Comparison of ENCODE assay signal across 1 cellular context in genomic region chr10:119253433-119254174, GRCh38.
TF ChIP-seq lines count a peak whose summit lies in the region.

No MANE protein-coding gene starts in this region.

TF ChIP-seq in HepG2, 621 proteins besides CTCF, POLR2A, EP300 and RAD21 (continued from another document and continues in another):
- TF ChIP-seq ZNF296 (CRISPR knock-in tag; conservative IDR thresholded peaks at IDR 0.05) (no peak), ZSCAN12 (CRISPR knock-in tag; IDR thresholded peaks at IDR 0.05) (no peak), THAP9 (CRISPR knock-in tag; IDR thresholded peaks at IDR 0.05; ENCODE audit: borderline replicate concordance) (no peak), ZZZ3 (CRISPR knock-in tag; IDR thresholded peaks at IDR 0.05; ENCODE audit: borderline replicate concordance) (no peak), KLF6 (CRISPR knock-in tag; IDR thresholded peaks at IDR 0.05) (0 out of 2 replicates have a peak, but pooled peaks have one; percentile 52), CBFB (CRISPR knock-in tag; IDR thresholded peaks at IDR 0.05) (no peak), ZKSCAN5 (CRISPR knock-in tag; IDR thresholded peaks at IDR 0.05) (no peak), ZNF564 (CRISPR knock-in tag; IDR thresholded peaks at IDR 0.05) (peak; percentile 70; the same call in 1 of the 2 replicates), ZFP1 (CRISPR knock-in tag; IDR thresholded peaks at IDR 0.05) (no peak), NBN (conservative IDR thresholded peaks at IDR 0.05) (no peak), ARID3A (IDR thresholded peaks at IDR 0.05; ENCODE audit: low read depth, low read length) (peak; percentile 24; the same call in 1 of the 2 replicates), MIER2 (CRISPR knock-in tag; IDR thresholded peaks at IDR 0.05) (no peak), ZNF713 (CRISPR knock-in tag; IDR thresholded peaks at IDR 0.05) (no peak; the same call in 1 of the 2 replicates), ELF3 (CRISPR knock-in tag; IDR thresholded peaks at IDR 0.05) (0 out of 2 replicates have a peak, but pooled peaks have one; percentile 13), CBX1 (IDR thresholded peaks at IDR 0.05; ENCODE audit: low read depth) (no peak), FOXA3 (CRISPR knock-in tag; IDR thresholded peaks at IDR 0.05) (peak; percentile 51), ZNF788 (CRISPR knock-in tag; IDR thresholded peaks at IDR 0.05; ENCODE audit: borderline replicate concordance) (no peak; the same call in 1 of the 2 replicates), CREBL2 (CRISPR knock-in tag; IDR thresholded peaks at IDR 0.05; ENCODE audit: borderline replicate concordance) (no peak), ZNF773 (CRISPR knock-in tag; IDR thresholded peaks at IDR 0.05; ENCODE audit: borderline replicate concordance) (peak; percentile 15; the same call in 1 of the 2 replicates), ZKSCAN1 (IDR thresholded peaks at IDR 0.05; ENCODE audit: low read length) (peak; percentile 44; the same call in 1 of the 2 replicates), ERF (CRISPR knock-in tag; IDR thresholded peaks at IDR 0.05) (0 out of 2 replicates have a peak, but pooled peaks have one; percentile 29), ZNF318 (CRISPR knock-in tag; IDR thresholded peaks at IDR 0.05) (0 out of 2 replicates have a peak, but pooled peaks have one; percentile 10), ZNF724P (CRISPR knock-in tag; IDR thresholded peaks at IDR 0.05; ENCODE audit: borderline replicate concordance) (peak; percentile 28; the same call in 1 of the 2 replicates), TOPORS (CRISPR knock-in tag; IDR thresholded peaks at IDR 0.05) (no peak), RARA (CRISPR knock-in tag; IDR thresholded peaks at IDR 0.05) (peak; percentile 81), CHD2 (IDR thresholded peaks at IDR 0.05; ENCODE audit: low read depth, low read length) (no peak), FOXA1 (IDR thresholded peaks at IDR 0.05) (no peak), FOXA1 (CRISPR knock-in tag; IDR thresholded peaks at IDR 0.05) (no peak), FOSL1 (CRISPR knock-in tag; IDR thresholded peaks at IDR 0.05; ENCODE audit: borderline replicate concordance) (no peak; the same call in 1 of the 2 replicates), ZFP36L1 (CRISPR knock-in tag; IDR thresholded peaks at IDR 0.05) (no peak), MXI1 (IDR thresholded peaks at IDR 0.05; ENCODE audit: borderline replicate concordance, low read depth, low read length) (no peak; the same call in 2 of the 3 replicates), MXD3 (CRISPR knock-in tag; IDR thresholded peaks at IDR 0.05) (no peak; the same call in 1 of the 2 replicates), ZNF432 (CRISPR knock-in tag; IDR thresholded peaks at IDR 0.05; ENCODE audit: borderline replicate concordance) (no peak), ZNF772 (CRISPR knock-in tag; IDR thresholded peaks at IDR 0.05) (peak; percentile 68), SIX1 (CRISPR knock-in tag; IDR thresholded peaks at IDR 0.05; ENCODE audit: borderline replicate concordance) (0 out of 2 replicates have a peak, but pooled peaks have one; percentile 23), ZNF331 (CRISPR knock-in tag; IDR thresholded peaks at IDR 0.05) (0 out of 2 replicates have a peak, but pooled peaks have one; percentile 40), SOX13 (IDR thresholded peaks at IDR 0.05) (no peak), SOX13 (CRISPR knock-in tag; conservative IDR thresholded peaks at IDR 0.05 in 1 of 2, IDR thresholded peaks at IDR 0.05 in 1 of 2) (peak in 1 of 2 experiments; percentile 60; a peak in 2 of 4 replicates), EEA1 (CRISPR knock-in tag; IDR thresholded peaks at IDR 0.05; ENCODE audit: borderline replicate concordance) (no peak), SIN3A (IDR thresholded peaks at IDR 0.05; ENCODE audit: borderline replicate concordance, low read depth, low read length) (0 out of 2 replicates have a peak, but pooled peaks have one; percentile 46), SP5 (CRISPR knock-in tag; IDR thresholded peaks at IDR 0.05; ENCODE audit: borderline replicate concordance, low read depth) (peak; percentile 29; the same call in 1 of the 2 replicates), ZNF530 (CRISPR knock-in tag; IDR thresholded peaks at IDR 0.05; ENCODE audit: low read depth) (no peak), GATAD2A (CRISPR knock-in tag; IDR thresholded peaks at IDR 0.05) (peak; percentile 88), ZNF703 (CRISPR knock-in tag; IDR thresholded peaks at IDR 0.05; ENCODE audit: borderline replicate concordance) (no peak), ZNF83 (CRISPR knock-in tag; IDR thresholded peaks at IDR 0.05; ENCODE audit: borderline replicate concordance) (no peak), PAX8 (CRISPR knock-in tag; IDR thresholded peaks at IDR 0.05; ENCODE audit: borderline replicate concordance) (0 out of 2 replicates have a peak, but pooled peaks have one; percentile 42), NCOR1 (IDR thresholded peaks at IDR 0.05; ENCODE audit: borderline replicate concordance, low read length) (peak; percentile 68), GLI4 (CRISPR knock-in tag; IDR thresholded peaks at IDR 0.05; ENCODE audit: borderline replicate concordance) (no peak), MBD4 (IDR thresholded peaks at IDR 0.05; ENCODE audit: borderline replicate concordance, low read length) (no peak), ZNF781 (CRISPR knock-in tag; IDR thresholded peaks at IDR 0.05; ENCODE audit: borderline replicate concordance, not compliant biosample characterization) (no peak), SYNCRIP (IDR thresholded peaks at IDR 0.05; ENCODE audit: insufficient read depth, low read depth, low read length) (no peak), CENPT (CRISPR knock-in tag; IDR thresholded peaks at IDR 0.05; ENCODE audit: low read depth) (no peak), ZNF546 (CRISPR knock-in tag; conservative IDR thresholded peaks at IDR 0.05) (no peak), ZIK1 (CRISPR knock-in tag; IDR thresholded peaks at IDR 0.05; ENCODE audit: borderline replicate concordance, low read depth) (no peak)
- TF ChIP-seq, protein P1, sequence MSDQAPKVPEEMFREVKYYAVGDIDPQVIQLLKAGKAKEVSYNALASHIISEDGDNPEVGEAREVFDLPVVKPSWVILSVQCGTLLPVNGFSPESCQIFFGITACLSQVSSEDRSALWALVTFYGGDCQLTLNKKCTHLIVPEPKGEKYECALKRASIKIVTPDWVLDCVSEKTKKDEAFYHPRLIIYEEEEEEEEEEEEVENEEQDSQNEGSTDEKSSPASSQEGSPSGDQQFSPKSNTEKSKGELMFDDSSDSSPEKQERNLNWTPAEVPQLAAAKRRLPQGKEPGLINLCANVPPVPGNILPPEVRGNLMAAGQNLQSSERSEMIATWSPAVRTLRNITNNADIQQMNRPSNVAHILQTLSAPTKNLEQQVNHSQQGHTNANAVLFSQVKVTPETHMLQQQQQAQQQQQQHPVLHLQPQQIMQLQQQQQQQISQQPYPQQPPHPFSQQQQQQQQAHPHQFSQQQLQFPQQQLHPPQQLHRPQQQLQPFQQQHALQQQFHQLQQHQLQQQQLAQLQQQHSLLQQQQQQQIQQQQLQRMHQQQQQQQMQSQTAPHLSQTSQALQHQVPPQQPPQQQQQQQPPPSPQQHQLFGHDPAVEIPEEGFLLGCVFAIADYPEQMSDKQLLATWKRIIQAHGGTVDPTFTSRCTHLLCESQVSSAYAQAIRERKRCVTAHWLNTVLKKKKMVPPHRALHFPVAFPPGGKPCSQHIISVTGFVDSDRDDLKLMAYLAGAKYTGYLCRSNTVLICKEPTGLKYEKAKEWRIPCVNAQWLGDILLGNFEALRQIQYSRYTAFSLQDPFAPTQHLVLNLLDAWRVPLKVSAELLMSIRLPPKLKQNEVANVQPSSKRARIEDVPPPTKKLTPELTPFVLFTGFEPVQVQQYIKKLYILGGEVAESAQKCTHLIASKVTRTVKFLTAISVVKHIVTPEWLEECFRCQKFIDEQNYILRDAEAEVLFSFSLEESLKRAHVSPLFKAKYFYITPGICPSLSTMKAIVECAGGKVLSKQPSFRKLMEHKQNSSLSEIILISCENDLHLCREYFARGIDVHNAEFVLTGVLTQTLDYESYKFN (CRISPR knock-in tag; conservative IDR thresholded peaks at IDR 0.05) = peak; percentile 86
- TF ChIP-seq, protein P2, sequence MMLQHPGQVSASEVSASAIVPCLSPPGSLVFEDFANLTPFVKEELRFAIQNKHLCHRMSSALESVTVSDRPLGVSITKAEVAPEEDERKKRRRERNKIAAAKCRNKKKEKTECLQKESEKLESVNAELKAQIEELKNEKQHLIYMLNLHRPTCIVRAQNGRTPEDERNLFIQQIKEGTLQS (CRISPR knock-in tag; IDR thresholded peaks at IDR 0.05) = peak; percentile 96
